ENCODE assay signal across 14 cellular contexts in genomic region chr11:117945047-117945820, GRCh38. TPM values are rescaled to one million over a fixed set of nuclear protein-coding genes. Genes with fewer than 3 reads are reported as not detected.
DNase-seq lines count a peak whose midpoint lies in the region; ATAC-seq and TF ChIP-seq lines count a peak whose summit lies in the region.
"Had no signal": no experiment of that assay in that cellular context is flagged by ENCODE, and none has a peak within 500 bp of the region (broad histone marks: within the 10 kb centered on the region; RNA-seq: fewer than 3 reads in every experiment).

No MANE protein-coding gene starts in this region.

- H3K27ac Mint-ChIP-seq in endothelial cell (ENCODE audit: unreplicated experiment) = peak overlapping the region; percentile 61
- H3K27ac Mint-ChIP-seq in stimulated activated effector memory CD8-positive, alpha-beta T cell treated with anti-CD3 and anti-CD28 coated beads, Interleukin-12 subunit alpha, Interleukin-12 subunit beta, amount 100 ng/mL, for 72 hours = peak overlapping the region; percentile 64

- H3K4me1 Mint-ChIP-seq in endothelial cell (ENCODE audit: unreplicated experiment) = peaks cover 22% of the 10 kb centered on the region
- H3K4me1 Mint-ChIP-seq in stimulated activated effector memory CD8-positive, alpha-beta T cell treated with anti-CD3 and anti-CD28 coated beads, Interleukin-12 subunit alpha, Interleukin-12 subunit beta, amount 100 ng/mL, for 72 hours = peaks cover 65% of the 10 kb centered on the region

- DNase-seq in activated CD8-positive, alpha-beta memory T cell treated with anti-CD3 and anti-CD28 coated beads for 24 hours = peak; percentile 47
- DNase-seq in activated CD8-positive, alpha-beta memory T cell treated with anti-CD3 and anti-CD28 coated beads, Interleukin-2, amount 50 U/mL, for 4 hours = no peak
- DNase-seq in NAMALWA (ENCODE audit: low spot score) (peak; percentile 36), endothelial cell (ENCODE audit: low spot score) (no peak), NOMO-1 treated with dmso at 0.1 percent for 144 hours (lab: John Stamatoyannopoulos, UW; ENCODE audit: unreplicated experiment) (no peak)
- DNase-seq in stimulated activated effector memory CD8-positive, alpha-beta T cell treated with anti-CD3 and anti-CD28 coated beads, Interleukin-12 subunit alpha, Interleukin-12 subunit beta, amount 100 ng/mL, for 72 hours (ENCODE audit: low spot score in 2 of 2) = peak in 1 of 2 donors; percentile 44
- DNase-seq: anterior cingulate cortex; GDM1; MV-4-11; NCI-H526; stimulated activated CD4-positive, alpha-beta T cell treated with anti-CD3 and anti-CD28 coated beads, Interleukin-12 subunit alpha, Interleukin-12 subunit beta, amount 100 ng/mL, for 4 hours; SW 1271 had no signal

- H3K36me3 Mint-ChIP-seq in endothelial cell (ENCODE audit: low read depth, unreplicated experiment) = no peaks in the 10 kb centered on the region
- no peaks in the 10 kb centered on the region for H3K36me3 Mint-ChIP-seq in stimulated activated effector memory CD8-positive, alpha-beta T cell treated with anti-CD3 and anti-CD28 coated beads, Interleukin-12 subunit alpha, Interleukin-12 subunit beta, amount 100 ng/mL, for 72 hours

- H3K4me3 Mint-ChIP-seq in endothelial cell (ENCODE audit: unreplicated experiment) = no peak overlapping the region
- H3K4me3 Mint-ChIP-seq in stimulated activated effector memory CD8-positive, alpha-beta T cell treated with anti-CD3 and anti-CD28 coated beads, Interleukin-12 subunit alpha, Interleukin-12 subunit beta, amount 100 ng/mL, for 72 hours = peak overlapping the region; percentile 1

- H3K9me3 Mint-ChIP-seq in endothelial cell (ENCODE audit: unreplicated experiment) = no peaks in the 10 kb centered on the region
- H3K9me3 Mint-ChIP-seq in stimulated activated effector memory CD8-positive, alpha-beta T cell treated with anti-CD3 and anti-CD28 coated beads, Interleukin-12 subunit alpha, Interleukin-12 subunit beta, amount 100 ng/mL, for 72 hours = no peaks in the 10 kb centered on the region

- ATAC-seq in stimulated activated effector memory CD8-positive, alpha-beta T cell treated with anti-CD3 and anti-CD28 coated beads, Interleukin-12 subunit alpha, Interleukin-12 subunit beta, amount 100 ng/mL, for 72 hours = no peak
- ATAC-seq in HG03378 (IDR thresholded peaks at IDR 0.05; ENCODE audit: unreplicated experiment) = no peak
- ATAC-seq in GM18867 (IDR thresholded peaks at IDR 0.05; ENCODE audit: unreplicated experiment) = no peak

- TF ChIP-seq CTCF in endothelial cell (IDR thresholded peaks at IDR 0.05; ENCODE audit: unreplicated experiment) = peak; percentile 40

- H3K27me3 Mint-ChIP-seq in endothelial cell (ENCODE audit: unreplicated experiment) = peaks cover 5% of the 10 kb centered on the region

RNA-seq across cellular contexts. Expression of gene TMPRSS13, which starts 16.0 kb away (rescaled TPM):
- total RNA-seq in endothelial cell (ENCODE audit: unreplicated experiment) = 1.8 TPM

RNA-seq across cellular contexts. Expression of gene IL10RA, which starts 41.0 kb away (rescaled TPM):
- total RNA-seq in endothelial cell (ENCODE audit: unreplicated experiment) = 0.82 TPM

Comparison
In these comparisons a context has a peak if more than half of its experiments do, and no peak if none do; other contexts are left out.
1. DNase-seq: peak in activated CD8-positive, alpha-beta memory T cell treated with anti-CD3 and anti-CD28 coated beads for 24 hours (single experiment) and NAMALWA (single experiment); none in activated CD8-positive, alpha-beta memory T cell treated with anti-CD3 and anti-CD28 coated beads, Interleukin-2, amount 50 U/mL, for 4 hours (single experiment), endothelial cell (single experiment) and NOMO-1 treated with dmso at 0.1 percent for 144 hours (single experiment).